ENCODE assay signal across 8 cellular contexts in the genomic region with DNA sequence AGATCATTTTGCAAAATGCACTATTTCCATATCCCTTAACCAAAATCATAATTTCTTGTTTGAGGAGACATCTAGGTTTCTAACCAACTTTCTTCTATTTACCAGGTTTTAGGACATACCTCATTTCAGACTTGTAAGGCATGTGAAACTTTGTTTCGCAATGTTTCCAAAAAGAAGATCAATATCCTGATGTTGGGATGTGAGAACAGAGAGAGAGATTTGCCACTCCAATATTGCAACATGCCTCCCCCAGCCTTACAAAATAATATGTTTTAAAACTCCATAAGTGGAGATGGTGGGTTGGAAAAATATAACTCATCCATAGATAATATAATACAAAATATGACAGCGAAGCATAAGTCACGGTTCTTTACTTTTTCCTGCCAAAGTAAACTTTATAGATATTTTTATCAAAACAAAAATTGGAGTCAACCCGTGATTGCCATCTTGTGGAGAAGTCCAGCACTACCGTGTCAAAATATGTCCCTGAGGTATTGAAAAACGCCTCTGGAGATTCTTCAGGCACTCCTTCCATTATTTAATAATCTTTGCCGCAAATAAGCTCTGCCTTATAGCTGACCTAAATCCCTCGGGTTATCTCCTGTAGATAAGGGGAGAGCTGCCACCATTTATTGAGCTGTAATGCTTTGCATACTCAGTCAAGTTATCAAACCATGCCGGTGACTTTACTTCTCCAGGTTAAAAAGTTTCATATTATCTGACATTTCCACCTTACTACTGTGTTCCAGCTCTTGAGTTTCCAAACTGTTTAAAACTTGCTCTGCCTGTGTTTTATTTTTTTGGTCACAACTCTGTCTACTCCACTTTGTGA.
DNase-seq lines count a peak whose midpoint lies in the region; ATAC-seq and TF ChIP-seq lines count a peak whose summit lies in the region.

No MANE protein-coding gene starts in this region.

- DNase-seq in COR-L47 (lab: John Stamatoyannopoulos, UW) (peak; percentile 4), HEK293T (ENCODE audit: extremely low spot score) (peak; percentile 42), NOMO-1 treated with DMSO at 0.1 percent for 48 hours (lab: John Stamatoyannopoulos, UW; ENCODE audit: unreplicated experiment) (peak; percentile 18), dorsolateral prefrontal cortex (peak in 1 of 10 donors; percentile 18), psoas muscle (no peak), 8988T (no peak)
- DNase-seq in activated naive CD4-positive, alpha-beta T cell treated with Interleukin-2 at 50 U/mL for 16 hours = no peak

- POLR2A ChIA-PET in HEK293T (lab: Yijun Ruan, JAX) = no interaction called here

- no peak for ATAC-seq in psoas muscle
- no peak for ATAC-seq in HG03521 (IDR thresholded peaks at IDR 0.05; ENCODE audit: unreplicated experiment)

- no peaks in the 10 kb centered on the region for H3K4me1 ChIP-seq in psoas muscle

- CTCF ChIA-PET in HEK293T (lab: Yijun Ruan, JAX) = interaction anchor here (0.7 to 0.9 kb wide), 2 partner anchors 200 to 916 kb away, joined by 4 to 5 read pairs; no protein-coding TSS in a partner anchor

- peaks cover 0 to 4% (median 0%) of the 10 kb centered on the region in 45 donors for H3K27me3 ChIP-seq in dorsolateral prefrontal cortex
- peaks cover 0 to 3% (median 0%) of the 10 kb centered on the region in 3 donors for H3K27me3 ChIP-seq in psoas muscle (ENCODE audit: insufficient read depth in 3 of 3, low read length in 2 of 3)

- WGBS in psoas muscle, 3 donors = 24 to 28% (median 27%) methylated on average over 9 of the region's 9 CpGs

- H3K9me3 ChIP-seq in psoas muscle = no peaks in the 10 kb centered on the region

- no peak overlapping the region for H3K4me3 ChIP-seq in dorsolateral prefrontal cortex
- no peak overlapping the region for H3K4me3 ChIP-seq in psoas muscle

- H3K36me3 ChIP-seq in psoas muscle (ENCODE audit: insufficient read depth in 1 of 2, low read depth in 1 of 2) = no peaks in the 10 kb centered on the region

- intact Hi-C loops in dorsolateral prefrontal cortex (cut with DNase I) = no loop called here
- intact Hi-C loops in psoas muscle (cut with DNase I) = no loop called here

- TF ChIP-seq CTCF in dorsolateral prefrontal cortex (IDR thresholded peaks at IDR 0.05 in 54 of 56, conservative IDR thresholded peaks at IDR 0.05 in 2 of 56; ENCODE audit: low read depth in 1 of 56, partially characterized antibody in 56 of 56) = peak; percentile 16 to 72 (median 58)
- peak; percentile 11 for TF ChIP-seq CTCF in psoas muscle (IDR thresholded peaks at IDR 0.05)

- H3K27ac ChIP-seq in dorsolateral prefrontal cortex (no peak overlapping the region), psoas muscle (no peak overlapping the region)

TF ChIP-seq in HEK293T, 16 proteins besides CTCF, POLR2A, EP300 and RAD21:
- TF ChIP-seq ZNF384 (IDR thresholded peaks at IDR 0.05) (no peak), ARNT (IDR thresholded peaks at IDR 0.05) (no peak), PKNOX1 (IDR thresholded peaks at IDR 0.05) (no peak), LEF1 (IDR thresholded peaks at IDR 0.05; ENCODE audit: borderline replicate concordance) (no peak)

Comparison
In these comparisons a context has a peak if more than half of its experiments do, and no peak if none do; other contexts are left out.
1. DNase-seq: peak in COR-L47 (single experiment), HEK293T (single experiment) and NOMO-1 treated with DMSO at 0.1 percent for 48 hours (single experiment); none in psoas muscle (0 of 2), activated naive CD4-positive, alpha-beta T cell treated with Interleukin-2 at 50 U/mL for 16 hours (single experiment) and 8988T (single experiment).